In the genomic region with DNA sequence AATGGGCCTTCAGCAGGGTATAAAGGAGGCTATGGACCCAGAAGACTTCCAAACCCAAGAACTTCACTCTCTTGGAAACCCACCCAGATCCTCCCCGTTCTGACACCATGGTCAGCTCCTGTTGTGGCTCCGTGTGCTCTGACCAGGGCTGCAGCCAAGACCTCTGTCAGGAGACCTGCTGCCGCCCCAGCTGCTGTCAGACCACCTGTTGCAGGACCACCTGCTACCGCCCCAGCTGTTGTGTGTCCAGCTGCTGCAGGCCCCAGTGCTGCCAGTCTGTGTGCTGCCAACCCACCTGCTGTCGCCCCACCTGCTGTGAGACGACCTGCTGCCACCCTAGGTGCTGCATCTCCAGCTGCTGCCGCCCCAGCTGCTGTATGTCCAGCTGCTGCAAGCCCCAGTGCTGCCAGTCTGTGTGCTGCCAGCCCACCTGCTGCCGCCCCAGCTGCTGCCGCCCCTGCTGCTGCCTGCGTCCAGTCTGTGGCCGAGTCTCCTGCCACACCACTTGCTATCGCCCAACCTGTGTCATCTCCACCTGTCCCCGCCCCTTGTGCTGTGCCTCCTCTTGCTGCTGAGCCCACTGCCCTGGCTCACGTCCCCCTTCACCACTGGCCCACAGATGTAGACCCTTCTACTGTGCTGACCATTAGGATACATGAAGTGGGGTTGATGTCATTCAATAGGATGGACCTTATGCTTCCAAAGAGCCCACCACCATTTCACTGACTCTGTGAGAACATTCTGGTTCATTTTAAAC, we compare ENCODE assay signal across 11 cellular contexts. TPM values are rescaled to one million over a fixed set of nuclear protein-coding genes. Genes with fewer than 3 reads are reported as not detected.
"Had no signal": no experiment of that assay in that cellular context is flagged by ENCODE, and none has a peak within 500 bp of the region (broad histone marks: within the 10 kb centered on the region; RNA-seq: fewer than 3 reads in every experiment).

A gene (plus strand): TSS at position 51 of the 757 bp plus-strand sequence. CDS start 57 bp downstream, at position 108.

RNA-seq across cellular contexts. Expression of the gene that starts here (rescaled TPM):
- total RNA-seq: activated CD4-positive, alpha-beta T cell treated with anti-CD3 and anti-CD28 coated beads, Interleukin-2, amount 10 ng/mL, durations not matched to agents 24 days and 14 days; activated CD8-positive, alpha-beta memory T cell treated with anti-CD3 and anti-CD28 coated beads for 36 hours; activated CD8-positive, alpha-beta T cell treated with anti-CD3 and anti-CD28 coated beads for 36 hours; activated naive CD8-positive, alpha-beta T cell treated with anti-CD3 and anti-CD28 coated beads for 36 hours; activated T-cell treated with anti-CD3 and anti-CD28 coated beads, Interleukin-2, amount 50 U/mL, for 72 hours; activated T-helper 17 cell treated with anti-CD3 and anti-CD28 coated beads, Interleukin-2, amount 50 U/mL, for 72 hours; aorta; cardiac muscle cell; chondrocyte; NCI-H460; RPMI7951 had no signal
- polyA plus RNA-seq: aorta, cardiac muscle cell had no signal
